In genomic region chr19:46954502-46955004, GRCh38 we compare ENCODE assay signal across 9 cellular contexts.
A peak's percentile ranks its signal among the peaks of the same experiment; 100 is the strongest.
DNase-seq lines count a peak whose midpoint lies in the region; ATAC-seq and TF ChIP-seq lines count a peak whose summit lies in the region.
"Had no signal": no experiment of that assay in that cellular context is flagged by ENCODE, and none has a peak within 500 bp of the region (broad histone marks: within the 10 kb centered on the region; RNA-seq: fewer than 3 reads in every experiment).

No MANE protein-coding gene starts in this region.

- H3K27ac Mint-ChIP-seq in osteocyte (ENCODE audit: unreplicated experiment) = peak overlapping the region; percentile 88

- peaks cover 74% of the 10 kb centered on the region for H3K4me1 Mint-ChIP-seq in osteocyte (ENCODE audit: unreplicated experiment)

- H3K36me3 Mint-ChIP-seq in osteocyte (ENCODE audit: unreplicated experiment) = peaks cover 9% of the 10 kb centered on the region

- H3K9me3 Mint-ChIP-seq in osteocyte (ENCODE audit: unreplicated experiment) = no peaks in the 10 kb centered on the region

- ATAC-seq in GM19324 (IDR thresholded peaks at IDR 0.05; ENCODE audit: low FRiP score, unreplicated experiment) = no peak

- H3K27me3 ChIP-seq in brain microvascular endothelial cell (replicated peaks) = no peaks in the 10 kb centered on the region
- no peaks in the 10 kb centered on the region for H3K27me3 ChIP-seq in tibial artery

- H3K36me3 ChIP-seq in brain microvascular endothelial cell (replicated peaks) = peaks cover 2% of the 10 kb centered on the region
- no peaks in the 10 kb centered on the region for H3K36me3 ChIP-seq in tibial artery

- in situ Hi-C loops in brain microvascular endothelial cell (cut with HindIII; ENCODE audit: low pct_ligation_motif_present, low sequenced_read_pairs) = loop anchor here (25.0 kb wide), 1 partner anchor 92 kb away; the partner anchor contains the start of genes AP2S1 and ARHGAP35

- H3K27me3 Mint-ChIP-seq in osteocyte (ENCODE audit: unreplicated experiment) = no peaks in the 10 kb centered on the region

- no peak overlapping the region for H3K4me3 Mint-ChIP-seq in osteocyte (ENCODE audit: unreplicated experiment)

- TF ChIP-seq CTCF in GM12865 (IDR thresholded peaks at IDR 0.05; ENCODE audit: insufficient read depth, low read depth, low read length, missing control alignments) = no peak
- TF ChIP-seq CTCF in brain microvascular endothelial cell (IDR thresholded peaks at IDR 0.05; ENCODE audit: low read depth, low read length, missing control alignments) = no peak
- no peak for TF ChIP-seq CTCF in osteocyte (IDR thresholded peaks at IDR 0.05)
- TF ChIP-seq CTCF in tibial artery (IDR thresholded peaks at IDR 0.05) = no peak

- DNase-seq in GM12865 (ENCODE audit: low read depth) (peak; percentile 51), brain microvascular endothelial cell (no peak), osteocyte (ENCODE audit: extremely low spot score, unreplicated experiment) (no peak), NCI-H510A treated with DMSO at 0.1 percent for 48 hours (lab: John Stamatoyannopoulos, UW) (no peak), EL (no peak), tibial artery (no peak)
- no peak for DNase-seq in Jurkat, Clone E6-1 (ENCODE audit: low read depth, low spot score)
- DNase-seq: NCI-H1417 had no signal

- H3K9me3 ChIP-seq in tibial artery = no peaks in the 10 kb centered on the region

- peaks cover 0 to 60% (median 29%) of the 10 kb centered on the region in 4 donors for H3K4me1 ChIP-seq in tibial artery

- H3K4me3 ChIP-seq in GM12865 (ENCODE audit: low read depth, low read length) (peak overlapping the region; percentile 22; the same call in 1 of the 2 replicates), brain microvascular endothelial cell (ENCODE audit: low read depth, low read length) (no peak overlapping the region), tibial artery (no peak overlapping the region)
- peak overlapping the region; percentile 55 for H3K4me3 ChIP-seq in Jurkat, Clone E6-1 (ENCODE audit: low read length)

- intact Hi-C loops in tibial artery (cut with DNase I; ENCODE audit: low total_unique reads) = no loop called here

- H3K27ac ChIP-seq in brain microvascular endothelial cell (peak overlapping the region; percentile 72), tibial artery (no peak overlapping the region)

Comparison
In these comparisons a context has a peak if more than half of its experiments do, and no peak if none do; other contexts are left out.
1. H3K4me3 ChIP-seq: peak in GM12865 (single experiment) and Jurkat, Clone E6-1 (single experiment); none in brain microvascular endothelial cell (single experiment) and tibial artery (0 of 2).